8 cellular contexts compared by ENCODE assay signal in the genomic region with DNA sequence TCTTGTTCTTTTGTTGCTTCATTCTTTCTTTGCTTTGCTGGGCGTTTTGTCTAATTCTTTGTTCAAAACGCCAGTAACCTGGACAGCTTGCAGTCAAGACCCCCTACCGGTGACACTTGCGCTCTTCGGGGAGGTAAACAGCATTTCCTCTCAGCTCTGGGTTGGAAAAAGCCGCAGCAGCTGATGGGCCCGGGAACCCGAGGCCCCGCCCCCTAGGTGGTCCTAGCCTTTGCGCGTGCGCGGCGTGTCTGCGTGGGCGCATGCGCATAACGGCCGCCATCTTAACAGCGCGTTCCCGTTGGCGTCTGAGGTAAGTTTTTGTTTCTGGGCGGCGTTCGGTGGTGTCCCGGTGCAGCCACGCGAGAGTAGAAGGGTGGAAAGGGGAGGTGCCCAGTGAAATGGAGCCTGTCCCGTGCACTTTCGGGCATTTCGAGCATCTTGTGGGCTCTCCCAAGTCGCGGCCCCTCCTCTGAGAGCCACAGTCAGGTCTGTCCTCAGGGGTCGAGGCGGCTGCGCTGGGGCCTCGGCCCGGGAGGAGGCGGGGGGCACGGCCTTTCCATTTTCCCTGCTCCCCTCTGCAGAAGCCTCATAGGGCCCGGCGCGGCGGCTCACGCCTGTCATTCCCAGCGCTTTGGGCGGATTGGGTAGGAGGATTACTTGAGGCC. TPM values are rescaled to one million over a fixed set of nuclear protein-coding genes. Genes with fewer than 3 reads are reported as not detected.
DNase-seq lines count a peak whose midpoint lies in the region; TF ChIP-seq lines count a peak whose summit lies in the region.

ZNF559 (plus strand) TSS at position 261 of the 665 bp plus-strand sequence. CDS start 14,371 bp downstream, outside the sequence.

- peaks cover 60% of the 10 kb centered on the region for H3K36me3 Mint-ChIP-seq in HFFc6 (ENCODE audit: low read depth)

- peak within 1 kb of the TSS; percentile 94 for H3K27ac Mint-ChIP-seq in HFFc6

- intact Hi-C loops in testis (cut with DNase I; ENCODE audit: low total_unique reads) = no loop called here

- H3K27me3 Mint-ChIP-seq in HFFc6 (ENCODE audit: insufficient read depth) = peaks cover 3% of the 10 kb centered on the region; the same call in 1 of the 2 replicates

- H3K4me2 ChIP-seq in SK-N-SH (peak within 1 kb of the TSS; percentile 72), osteoblast (ENCODE audit: insufficient read depth, low read length) (peak within 1 kb of the TSS; percentile 82)

- peak within 1 kb of the TSS; percentile 91 for H3K4me3 Mint-ChIP-seq in HFFc6

- peaks cover 16% of the 10 kb centered on the region for H3F3A ChIP-seq in SK-N-SH (replicated peaks; ENCODE audit: insufficient read depth)

- H3K27me3 ChIP-seq in SK-N-SH (ENCODE audit: insufficient read depth) = no peaks in the 10 kb centered on the region
- H3K27me3 ChIP-seq in osteoblast (ENCODE audit: insufficient read depth, low read length) = no peaks in the 10 kb centered on the region
- H3K27me3 ChIP-seq in testis = no peaks in the 10 kb centered on the region

- TF ChIP-seq RAD21 in SK-N-SH (IDR thresholded peaks at IDR 0.05; ENCODE audit: low read length) = peak; percentile 12; the same call in 1 of the 2 replicates

- peak; percentile 92 for DNase-seq in GM10248 (ENCODE audit: extremely low spot score)
- peak; percentile 91 for DNase-seq in HFFc6
- peak; percentile 100 for DNase-seq in NB4 (ENCODE audit: low read depth)
- peak; percentile 99 for DNase-seq in SK-N-SH
- DNase-seq in activated naive CD4-positive, alpha-beta T cell treated with anti-CD3 and anti-CD28 coated beads, Interleukin-2, amount 50 U/mL, for 16 hours = peak; percentile 95
- peak; percentile 62 for DNase-seq in glomerular endothelial cell (ENCODE audit: extremely low read depth, low read depth, low spot score)
- DNase-seq in osteoblast (ENCODE audit: insufficient read length, low spot score, missing footprints) = peak; percentile 98
- DNase-seq in testis = peak; percentile 95

- H3K36me3 ChIP-seq in SK-N-SH (replicated peaks in 1 of 2; ENCODE audit: control insufficient read depth in 1 of 2, insufficient read depth in 2 of 2, low read length in 1 of 2) (peaks cover 3 to 41% of the 10 kb centered on the region in 2 experiments), osteoblast (ENCODE audit: insufficient read depth, low read length) (peaks cover 6% of the 10 kb centered on the region), testis (ENCODE audit: low read depth, missing control alignments) (no peaks in the 10 kb centered on the region)

- CTCF ChIA-PET in GM10248 (lab: Yijun Ruan, JAX) (interaction anchor here (0.8 to 1.2 kb wide), 2 partner anchors 10 to 13 kb away, joined by 3 to 8 read pairs; no protein-coding TSS in a partner anchor), SK-N-SH (lab: Yijun Ruan, JAX) (interaction anchor here (0.6 to 1.2 kb wide), 5 partner anchors 9 to 19 kb away, joined by 3 to 6 read pairs (median 3); partner anchors contain the start of gene ZNF699)

- H3K79me2 ChIP-seq in SK-N-SH (ENCODE audit: insufficient read depth) (peaks cover 30% of the 10 kb centered on the region), osteoblast (ENCODE audit: insufficient read depth, low read length) (peaks cover 14% of the 10 kb centered on the region)

- no peaks in the 10 kb centered on the region for H4K20me1 ChIP-seq in SK-N-SH (ENCODE audit: insufficient read depth)
- no peaks in the 10 kb centered on the region for H4K20me1 ChIP-seq in osteoblast (ENCODE audit: insufficient read depth, low read length)

- H3K4me3 ChIP-seq in NB4 (ENCODE audit: low read depth, low read length) (peak within 1 kb of the TSS; percentile 83), SK-N-SH (ENCODE audit: low read depth in 2 of 2, low read length in 1 of 2) (peak within 1 kb of the TSS; percentile 71 to 80), osteoblast (ENCODE audit: insufficient read depth, low read length) (peak within 1 kb of the TSS; percentile 74), testis (peak within 1 kb of the TSS; percentile 70 to 84)

- WGBS in SK-N-SH (ENCODE audit: low lambda C conversion rate) = 0% methylated on average over 7 of the region's 48 CpGs
- 0% methylated on average over 33 to 48 of the region's 48 CpGs for WGBS in testis, 2 donors

- TF ChIP-seq POLR2A in NB4 (IDR thresholded peaks at IDR 0.05; ENCODE audit: extremely low read depth, insufficient read length) = peak; percentile 76
- no peak for TF ChIP-seq POLR2A in testis (IDR thresholded peaks at IDR 0.05)

- TF ChIP-seq CTCF in GM10248 (IDR thresholded peaks at IDR 0.05; ENCODE audit: control extremely low read depth, extremely low read depth, low read depth, missing control alignments) = peak; percentile 4
- peak; percentile 72 for TF ChIP-seq CTCF in HFFc6 (IDR thresholded peaks at IDR 0.05)
- peak; percentile 84 for TF ChIP-seq CTCF in NB4 (IDR thresholded peaks at IDR 0.05; ENCODE audit: low read depth, low read length)
- TF ChIP-seq CTCF in SK-N-SH (IDR thresholded peaks at IDR 0.05) = peak; percentile 54
- TF ChIP-seq CTCF in osteoblast (IDR thresholded peaks at IDR 0.05; ENCODE audit: extremely low read depth, low read depth, low read length) = peak; percentile 27
- no peak for TF ChIP-seq CTCF in testis (IDR thresholded peaks at IDR 0.05)

- H3K4me1 Mint-ChIP-seq in HFFc6 (ENCODE audit: low read depth) = peaks cover 17% of the 10 kb centered on the region

- no peak for TF ChIP-seq EP300 in SK-N-SH (IDR thresholded peaks at IDR 0.05; ENCODE audit: borderline replicate concordance in 1 of 2, low read depth in 1 of 2, low read length in 1 of 2)

- H3K4me1 ChIP-seq in SK-N-SH (ENCODE audit: control insufficient read depth in 1 of 2, insufficient read depth in 2 of 2, low read depth in 1 of 2, low read length in 1 of 2) (peaks cover 0 to 4% of the 10 kb centered on the region in 2 experiments; a peak in 1 of 4 replicates), osteoblast (ENCODE audit: insufficient read depth, low read length) (peaks cover 11% of the 10 kb centered on the region), testis (peaks cover 14% of the 10 kb centered on the region)

- H3K9me2 ChIP-seq in SK-N-SH = no peaks in the 10 kb centered on the region

- POLR2A ChIA-PET in GM10248 (lab: Yijun Ruan, JAX) = no interaction called here
- POLR2A ChIA-PET in SK-N-SH (lab: Yijun Ruan, JAX) = interaction anchor here (0.7 to 0.9 kb wide), 2 partner anchors 15 to 50 kb away, joined by 3 to 5 read pairs; partner anchors contain the start of gene ZNF699

- H3K9me3 ChIP-seq in SK-N-SH (peaks cover 17% of the 10 kb centered on the region), osteoblast (ENCODE audit: low read depth, low read length) (peaks cover 3% of the 10 kb centered on the region), testis (no peaks in the 10 kb centered on the region)

- peaks cover 62% of the 10 kb centered on the region for H3K9me3 Mint-ChIP-seq in HFFc6

- peak within 1 kb of the TSS; percentile 76 for H3K9ac ChIP-seq in SK-N-SH

- peak within 1 kb of the TSS; percentile 97 for H2AFZ ChIP-seq in SK-N-SH (ENCODE audit: low read depth)
- H2AFZ ChIP-seq in osteoblast (ENCODE audit: low read length) = peak within 1 kb of the TSS; percentile 96

- H3K27ac ChIP-seq in SK-N-SH (ENCODE audit: low read depth in 2 of 2, low read length in 1 of 2) (peak within 1 kb of the TSS; percentile 71 to 89), osteoblast (ENCODE audit: low read depth, low read length) (peak within 1 kb of the TSS; percentile 54), testis (peak within 1 kb of the TSS; percentile 88 to 89)

TF ChIP-seq in SK-N-SH, 30 proteins besides CTCF, POLR2A, EP300 and RAD21 (continues in another document):
- TF ChIP-seq IRF3 (IDR thresholded peaks at IDR 0.05; ENCODE audit: low read depth, low read length) = no peak
- no peak for TF ChIP-seq RCOR1 (IDR thresholded peaks at IDR 0.05; ENCODE audit: low read length)
- peak; percentile 26; the same call in 1 of the 2 replicates for TF ChIP-seq MAX (IDR thresholded peaks at IDR 0.05; ENCODE audit: low read depth)
- TF ChIP-seq PBX3 (IDR thresholded peaks at IDR 0.05) = no peak
- no peak for TF ChIP-seq ELF1 (IDR thresholded peaks at IDR 0.05)
- peak; percentile 99 for TF ChIP-seq CHD2 (IDR thresholded peaks at IDR 0.05; ENCODE audit: low read length, partially characterized antibody)

RNA-seq across cellular contexts. Expression of gene ZNF559, which starts in this region (rescaled TPM):
- 10 to 100 TPM in 5 of 6 experiments, 1 to 10 TPM in 1; 9.2 to 13.8 (median 11.5) TPM for total RNA-seq in HFFc6 (2021; fragmentation: NEBNext Ultra II Directional; extraction: Animal tissue kit (Norgen Biotek cat#: 25700))
- 10.4 and 15.2 TPM in 2 replicates for polyA plus RNA-seq in SK-N-SH (2012; rRNA removed)
- polyA plus RNA-seq in SK-N-SH (2012; cell fraction: cytosol; rRNA removed) = 14.5 and 18.1 TPM in 2 replicates
- 22.8 and 30.3 TPM in 2 replicates for polyA plus RNA-seq in SK-N-SH (2012; cell fraction: nucleus; rRNA removed)
- total RNA-seq in glomerular endothelial cell = 12.5 and 12.9 TPM in 2 replicates
- 13.8 and 15.2 TPM in 2 replicates for total RNA-seq in osteoblast
- total RNA-seq in testis = 10 to 100 TPM; 48.4 to 49.7 TPM
- 15.4 TPM for polyA plus RNA-seq in testis (ENCODE audit: insufficient read depth, low read depth, low replicate concordance)

Comparison
In these comparisons a context has a peak if more than half of its experiments do, and no peak if none do; other contexts are left out.
1. Peak in every context shown above with its lines: DNase-seq, H3K4me3 ChIP-seq and H3K27ac ChIP-seq.
2. CTCF ChIP-seq: peak in GM10248 (single experiment), HFFc6 (single experiment), NB4 (single experiment), SK-N-SH (single experiment) and osteoblast (single experiment); none in testis (0 of 3).